Comparison of ENCODE assay signal across 18 cellular contexts in genomic region chr20:5154543-5154925, GRCh38. TPM values are rescaled to one million over a fixed set of nuclear protein-coding genes. Genes with fewer than 3 reads are reported as not detected.
DNase-seq lines count a peak whose midpoint lies in the region; ATAC-seq and TF ChIP-seq lines count a peak whose summit lies in the region.
"Had no signal": no experiment of that assay in that cellular context is flagged by ENCODE, and none has a peak within 500 bp of the region (broad histone marks: within the 10 kb centered on the region; RNA-seq: fewer than 3 reads in every experiment).

No MANE protein-coding gene starts in this region.

- H3K9me3 ChIP-seq in PC-3 (ENCODE audit: low read length) (no peaks in the 10 kb centered on the region), psoas muscle (no peaks in the 10 kb centered on the region), sigmoid colon (no peaks in the 10 kb centered on the region)
- H3K9me3 ChIP-seq: A549 had no signal

- H3K27me3 ChIP-seq in PC-3 (ENCODE audit: low read length) (no peaks in the 10 kb centered on the region), psoas muscle (ENCODE audit: insufficient read depth in 3 of 3, low read length in 2 of 3) (no peaks in the 10 kb centered on the region), sigmoid colon (no peaks in the 10 kb centered on the region)
- H3K27me3 ChIP-seq: BLaER1 had no signal

- POLR2A ChIA-PET in PC-3 (lab: Charles Lee; ENCODE audit: unreplicated experiment): no interaction called here

- H3K27me3 Mint-ChIP-seq in activated naive CD8-positive, alpha-beta T cell: no peaks in the 10 kb centered on the region
- no peaks in the 10 kb centered on the region for H3K27me3 Mint-ChIP-seq in activated naive CD8-positive, alpha-beta T cell treated with anti-CD3 and anti-CD28 coated beads for 36 hours
- H3K27me3 Mint-ChIP-seq in glutamatergic neuron (ENCODE audit: unreplicated experiment): peaks cover 2% of the 10 kb centered on the region

- H4K20me1 ChIP-seq in PC-3 (ENCODE audit: low read length): no peaks in the 10 kb centered on the region

- H2AFZ ChIP-seq in PC-3 (ENCODE audit: low read length): no peak overlapping the region; the same call in 1 of the 2 replicates

- TF ChIP-seq POLR2A in sigmoid colon (IDR thresholded peaks at IDR 0.05): no peak

- TF ChIP-seq EP300 in sigmoid colon (IDR thresholded peaks at IDR 0.05): no peak

- no peaks in the 10 kb centered on the region for H3K9me3 Mint-ChIP-seq in activated naive CD8-positive, alpha-beta T cell (ENCODE audit: low read depth)
- no peaks in the 10 kb centered on the region for H3K9me3 Mint-ChIP-seq in activated naive CD8-positive, alpha-beta T cell treated with anti-CD3 and anti-CD28 coated beads for 36 hours
- no peaks in the 10 kb centered on the region for H3K9me3 Mint-ChIP-seq in glutamatergic neuron (ENCODE audit: unreplicated experiment)
- H3K9me3 Mint-ChIP-seq: CD8-positive, alpha-beta T cell had no signal

- ATAC-seq in PC-3 (no peak), psoas muscle (no peak), HG02610 (IDR thresholded peaks at IDR 0.05; ENCODE audit: unreplicated experiment) (no peak), GM21381 (IDR thresholded peaks at IDR 0.05; ENCODE audit: unreplicated experiment) (no peak)
- ATAC-seq: CD8-positive, alpha-beta T cell had no signal

- H3K4me1 Mint-ChIP-seq in activated naive CD8-positive, alpha-beta T cell (ENCODE audit: low read depth): peaks cover 70% of the 10 kb centered on the region
- peaks cover 51% of the 10 kb centered on the region for H3K4me1 Mint-ChIP-seq in activated naive CD8-positive, alpha-beta T cell treated with anti-CD3 and anti-CD28 coated beads for 36 hours
- peaks cover 48% of the 10 kb centered on the region for H3K4me1 Mint-ChIP-seq in glutamatergic neuron (ENCODE audit: low read depth, unreplicated experiment)

- H3K9me2 ChIP-seq in PC-3 (replicated peaks; ENCODE audit: low read length): no peaks in the 10 kb centered on the region

- no peak overlapping the region for H3K4me3 Mint-ChIP-seq in activated naive CD8-positive, alpha-beta T cell
- H3K4me3 Mint-ChIP-seq in activated naive CD8-positive, alpha-beta T cell treated with anti-CD3 and anti-CD28 coated beads for 36 hours: no peak overlapping the region
- no peak overlapping the region for H3K4me3 Mint-ChIP-seq in glutamatergic neuron (ENCODE audit: unreplicated experiment)
- H3K4me3 Mint-ChIP-seq: CD8-positive, alpha-beta T cell had no signal

- H3K4me3 ChIP-seq in PC-3 (ENCODE audit: low read length) (no peak overlapping the region), psoas muscle (no peak overlapping the region), sigmoid colon (no peak overlapping the region)
- H3K4me3 ChIP-seq: A549, BLaER1 had no signal

- no peaks in the 10 kb centered on the region for H3F3A ChIP-seq in PC-3 (ENCODE audit: low read length, unreplicated experiment)

- intact Hi-C loops in PC-3 (cut with micrococcal nuclease) (loop anchor here (2.0 kb wide), 1 partner anchor 38 kb away; no protein-coding TSS in a partner anchor), psoas muscle (cut with DNase I) (no loop called here), sigmoid colon (cut with DNase I) (no loop called here)

- CTCF ChIA-PET in PC-3 (lab: Charles Lee): interaction anchor here (1.1 to 1.5 kb wide), 2 partner anchors 28 to 37 kb away, joined by 4 to 23 read pairs; partner anchors contain the start of gene CDS2

- H3K4me1 ChIP-seq in PC-3 (ENCODE audit: insufficient read depth, low read length) (peaks cover 56% of the 10 kb centered on the region), psoas muscle (peaks cover 66% of the 10 kb centered on the region), sigmoid colon (peaks cover 0 to 62% (median 36%) of the 10 kb centered on the region in 4 donors)

- H3K27ac ChIP-seq in PC-3 (ENCODE audit: low read length) (peak overlapping the region; percentile 93), psoas muscle (peak overlapping the region; percentile 86), sigmoid colon (no peak overlapping the region)
- H3K27ac ChIP-seq: A549, BLaER1 had no signal

- peak overlapping the region; percentile 56 for H3K4me2 ChIP-seq in PC-3 (ENCODE audit: low read length)
- H3K4me2 ChIP-seq: A549, BLaER1 had no signal

- no peaks in the 10 kb centered on the region for H3K36me3 ChIP-seq in PC-3 (ENCODE audit: low read depth, low read length)
- no peaks in the 10 kb centered on the region for H3K36me3 ChIP-seq in psoas muscle (ENCODE audit: insufficient read depth in 1 of 2, low read depth in 1 of 2)
- H3K36me3 ChIP-seq in sigmoid colon: no peaks in the 10 kb centered on the region

- H3K9ac ChIP-seq in PC-3 (ENCODE audit: low read length): peak overlapping the region; percentile 68
- H3K9ac ChIP-seq: BLaER1 had no signal

- no peak for DNase-seq in activated naive CD8-positive, alpha-beta T cell treated with anti-CD3 and anti-CD28 coated beads for 36 hours
- no peak for DNase-seq in PC-3
- DNase-seq in glutamatergic neuron: no peak
- no peak for DNase-seq in psoas muscle
- no peak for DNase-seq in sigmoid colon
- DNase-seq: CD8-positive, alpha-beta T cell; NCI-H1048; NCI-H146; NCI-H2029 treated with DMSO at 0.1 percent for 48 hours; NCI-H2171; NCI-H446; NCI-H69; Right ventricle myocardium superior had no signal

- peaks cover 7% of the 10 kb centered on the region for H3K36me3 Mint-ChIP-seq in activated naive CD8-positive, alpha-beta T cell
- H3K36me3 Mint-ChIP-seq in activated naive CD8-positive, alpha-beta T cell treated with anti-CD3 and anti-CD28 coated beads for 36 hours: peaks cover 4% of the 10 kb centered on the region
- H3K36me3 Mint-ChIP-seq in glutamatergic neuron (ENCODE audit: unreplicated experiment): no peaks in the 10 kb centered on the region

- H3K79me2 ChIP-seq in PC-3 (ENCODE audit: low read length): peaks cover 79% of the 10 kb centered on the region

- WGBS in psoas muscle, 3 donors: 90 to 94% (median 91%) methylated on average over 6 of the region's 6 CpGs
- WGBS in sigmoid colon, 2 donors: 95 to 98% methylated on average over 6 of the region's 6 CpGs

- no peak for TF ChIP-seq CTCF in PC-3 (conservative IDR thresholded peaks at IDR 0.05; ENCODE audit: low read depth, low read length)
- TF ChIP-seq CTCF in glutamatergic neuron (IDR thresholded peaks at IDR 0.05; ENCODE audit: partially characterized antibody, unreplicated experiment): no peak
- no peak for TF ChIP-seq CTCF in psoas muscle (IDR thresholded peaks at IDR 0.05)
- TF ChIP-seq CTCF in sigmoid colon (IDR thresholded peaks at IDR 0.05): no peak

- BruUV-seq in PC-3 (replicated peaks; lab: Mats Ljungman, UMichigan): no TSS peak

- peak overlapping the region; percentile 41 for H3K27ac Mint-ChIP-seq in activated naive CD8-positive, alpha-beta T cell
- H3K27ac Mint-ChIP-seq in activated naive CD8-positive, alpha-beta T cell treated with anti-CD3 and anti-CD28 coated beads for 36 hours: no peak overlapping the region
- H3K27ac Mint-ChIP-seq in glutamatergic neuron (ENCODE audit: unreplicated experiment): peak overlapping the region; percentile 18
- H3K27ac Mint-ChIP-seq: CD8-positive, alpha-beta T cell had no signal

RNA-seq across cellular contexts. Expression of gene CDS2, which starts 27.7 kb away (rescaled TPM):
- total RNA-seq in activated naive CD8-positive, alpha-beta T cell treated with anti-CD3 and anti-CD28 coated beads for 36 hours: 10 to 100 TPM; 37.5 to 41.9 TPM
- 13.2 and 17.1 TPM in 2 replicates for total RNA-seq in PC-3 (2014; rRNA removed)
- total RNA-seq in glutamatergic neuron (ENCODE audit: unreplicated experiment): 153 TPM
- 10 to 100 TPM; 18.1 to 34.1 (median 25.2) TPM for total RNA-seq in psoas muscle
- 10 to 100 TPM in 2 of 3 donors, 1 to 10 TPM in 1; 8.0 to 19.5 (median 15.2) TPM for polyA plus RNA-seq in psoas muscle
- 10 to 100 TPM; 30.0 to 49.0 (median 36.8) TPM for total RNA-seq in sigmoid colon
- polyA plus RNA-seq in sigmoid colon: 10 to 100 TPM in 1 of 3 donors, 1 to 10 TPM in 2; 1.8 to 15.7 (median 6.7) TPM

RNA-seq across cellular contexts. Expression of gene PCNA, which starts 34.8 kb away (rescaled TPM):
- 100 to 1,000 TPM; 708 to 723 TPM for total RNA-seq in activated naive CD8-positive, alpha-beta T cell treated with anti-CD3 and anti-CD28 coated beads for 36 hours
- total RNA-seq in PC-3 (2014; rRNA removed) (254 and 286 TPM in 2 replicates), glutamatergic neuron (ENCODE audit: unreplicated experiment) (43.3 TPM), psoas muscle (10 to 100 TPM; 13.2 to 19.1 (median 16.3) TPM), sigmoid colon (10 to 100 TPM; 24.6 to 54.8 (median 40.0) TPM)
- polyA plus RNA-seq in psoas muscle (10 to 100 TPM; 25.5 to 53.0 (median 37.8) TPM), sigmoid colon (100 to 1,000 TPM in 2 of 3 donors, 10 to 100 TPM in 1; 69.7 to 145 (median 137) TPM)

RNA-seq across cellular contexts. Expression of gene TMEM230, which starts 41.7 kb away (rescaled TPM):
- total RNA-seq in activated naive CD8-positive, alpha-beta T cell treated with anti-CD3 and anti-CD28 coated beads for 36 hours: 10 to 100 TPM; 79.4 to 79.7 TPM
- total RNA-seq in PC-3 (2014; rRNA removed) (108 and 153 TPM in 2 replicates), glutamatergic neuron (ENCODE audit: unreplicated experiment) (78.2 TPM), psoas muscle (10 to 100 TPM; 71.8 to 99.9 (median 82.2) TPM), sigmoid colon (100 to 1,000 TPM in 1 of 4 donors, 10 to 100 TPM in 3; 79.3 to 116 (median 94.0) TPM)
- polyA plus RNA-seq in psoas muscle (100 to 1,000 TPM; 120 to 146 (median 126) TPM), sigmoid colon (100 to 1,000 TPM in 2 of 3 donors, 10 to 100 TPM in 1; 68.7 to 145 (median 119) TPM)

Comparison
In these comparisons a context has a peak if more than half of its experiments do, and no peak if none do; other contexts are left out.
1. H3K27ac ChIP-seq: peak in PC-3 (single experiment) and psoas muscle (single experiment); none in sigmoid colon (0 of 4).